Comparison of ENCODE assay signal across 10 cellular contexts in the genomic region with DNA sequence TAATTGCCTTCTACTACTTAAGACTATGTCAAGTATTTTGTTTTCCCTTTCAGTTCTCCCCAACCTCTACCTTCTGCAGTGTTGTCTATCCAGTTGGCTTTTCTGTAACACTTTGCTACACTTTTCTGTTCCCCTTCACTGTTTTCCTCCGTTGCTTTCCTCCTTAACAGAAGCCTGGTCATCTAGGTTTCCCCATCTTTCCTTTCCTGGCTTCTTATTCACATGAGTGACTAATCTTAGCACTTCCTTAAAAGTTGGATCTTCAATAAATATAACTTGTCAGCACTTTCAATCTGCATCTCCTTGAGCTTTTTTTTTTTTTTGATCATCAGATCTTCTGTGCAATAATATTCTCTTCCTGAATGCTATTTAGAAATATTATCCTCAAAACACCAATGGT. TPM values are rescaled to one million over a fixed set of nuclear protein-coding genes. Genes with fewer than 3 reads are reported as not detected.
DNase-seq lines count a peak whose midpoint lies in the region; ATAC-seq and TF ChIP-seq lines count a peak whose summit lies in the region.
"Had no signal": no experiment of that assay in that cellular context is flagged by ENCODE, and none has a peak within 500 bp of the region (broad histone marks: within the 10 kb centered on the region; RNA-seq: fewer than 3 reads in every experiment).

No MANE protein-coding gene starts in this region.

- peak overlapping the region; percentile 77 for H3K4me3 Mint-ChIP-seq in CD4-positive, alpha-beta T cell
- H3K4me3 Mint-ChIP-seq in IgD-negative memory B cell: peak overlapping the region in 2 of 4 donors; percentile 64 to 67
- H3K4me3 Mint-ChIP-seq in central memory CD8-positive, alpha-beta T cell: no peak overlapping the region

- intact Hi-C loops in CD4-positive, alpha-beta T cell (cut with DNase I, micrococcal nuclease): loop anchor here (10.0 kb wide), 3 partner anchors 59 to 131 kb away; a partner anchor contains a TSS

- no peak for DNase-seq in CD4-positive, alpha-beta T cell
- no peak for DNase-seq in central memory CD8-positive, alpha-beta T cell (ENCODE audit: low spot score in 2 of 2)
- DNase-seq in renal cortical epithelial cell (ENCODE audit: low read depth) (peak; percentile 8), NCI-H510A (lab: John Stamatoyannopoulos, UW) (no peak), SHP77 treated with DMSO at 0.1 percent for 48 hours (lab: John Stamatoyannopoulos, UW) (no peak), T-helper 9 cell (no peak)
- DNase-seq: NCI-H146, SW 1271 had no signal

- no peaks in the 10 kb centered on the region for H3K9me3 ChIP-seq in CD4-positive, alpha-beta T cell (ENCODE audit: control insufficient read depth, low read length)

- H3K27me3 Mint-ChIP-seq in CD4-positive, alpha-beta T cell: no peaks in the 10 kb centered on the region
- H3K27me3 Mint-ChIP-seq in IgD-negative memory B cell: peaks cover 1% of the 10 kb centered on the region
- H3K27me3 Mint-ChIP-seq in central memory CD8-positive, alpha-beta T cell: no peaks in the 10 kb centered on the region

- peaks cover 8% of the 10 kb centered on the region for H3K36me3 Mint-ChIP-seq in CD4-positive, alpha-beta T cell (ENCODE audit: low read depth)
- H3K36me3 Mint-ChIP-seq in IgD-negative memory B cell: no peaks in the 10 kb centered on the region
- H3K36me3 Mint-ChIP-seq in central memory CD8-positive, alpha-beta T cell (ENCODE audit: insufficient read depth): peaks cover 15% of the 10 kb centered on the region

- POLR2A ChIA-PET in CD4-positive, alpha-beta T cell (lab: Charles Lee): no interaction called here

- no peak for TF ChIP-seq CTCF in CD4-positive, alpha-beta T cell (IDR thresholded peaks at IDR 0.05)

- no peaks in the 10 kb centered on the region for H3K27me3 ChIP-seq in CD4-positive, alpha-beta T cell (ENCODE audit: control insufficient read depth, insufficient read depth, low read length)

- peaks cover 1% of the 10 kb centered on the region for H3K9me3 Mint-ChIP-seq in CD4-positive, alpha-beta T cell
- H3K9me3 Mint-ChIP-seq in IgD-negative memory B cell: no peaks in the 10 kb centered on the region
- H3K9me3 Mint-ChIP-seq in central memory CD8-positive, alpha-beta T cell: no peaks in the 10 kb centered on the region

- H3K4me1 Mint-ChIP-seq in CD4-positive, alpha-beta T cell (ENCODE audit: low read depth): peaks cover 50% of the 10 kb centered on the region
- H3K4me1 Mint-ChIP-seq in IgD-negative memory B cell: peaks cover 19 to 33% (median 26%) of the 10 kb centered on the region in 3 donors
- H3K4me1 Mint-ChIP-seq in central memory CD8-positive, alpha-beta T cell: peaks cover 37% of the 10 kb centered on the region

- no peak overlapping the region for H3K27ac ChIP-seq in CD4-positive, alpha-beta T cell (ENCODE audit: low read depth, low read length)

- CTCF ChIA-PET in CD4-positive, alpha-beta T cell (lab: Charles Lee): no interaction called here

- peak overlapping the region; percentile 69 for H3K27ac Mint-ChIP-seq in CD4-positive, alpha-beta T cell
- peak overlapping the region in 2 of 3 donors; percentile 34 to 79 for H3K27ac Mint-ChIP-seq in IgD-negative memory B cell
- peak overlapping the region; percentile 78 for H3K27ac Mint-ChIP-seq in central memory CD8-positive, alpha-beta T cell (ENCODE audit: low read depth)

- ATAC-seq in CD4-positive, alpha-beta T cell (ENCODE audit: poor library complexity): no peak
- ATAC-seq in central memory CD8-positive, alpha-beta T cell (replicated peaks; ENCODE audit: extremely low read depth, poor library complexity, severe bottlenecking): no peak
- ATAC-seq in HG03460 (IDR thresholded peaks at IDR 0.05; ENCODE audit: unreplicated experiment): no peak

RNA-seq across cellular contexts. Expression of a gene that starts 2.8 kb away (rescaled TPM):
- total RNA-seq in CD4-positive, alpha-beta T cell: 10 to 100 TPM; 16.5 to 18.5 TPM
- polyA plus RNA-seq in IgD-negative memory B cell: 11.2 TPM
- total RNA-seq in renal cortical epithelial cell: 6.0 and 8.2 TPM in 2 replicates

RNA-seq across cellular contexts. Expression of a gene that starts 56.1 kb away (rescaled TPM):
- total RNA-seq in CD4-positive, alpha-beta T cell: 1 to 10 TPM; 1.3 to 2.4 TPM
- 2.4 TPM for polyA plus RNA-seq in IgD-negative memory B cell
- 22.1 and 67.0 TPM in 2 replicates for total RNA-seq in renal cortical epithelial cell
